ENCODE assay signal across 9 cellular contexts in genomic region chr9:34559616-34560546, GRCh38. TPM values are rescaled to one million over a fixed set of nuclear protein-coding genes. Genes with fewer than 3 reads are reported as not detected.
DNase-seq lines count a peak whose midpoint lies in the region; ATAC-seq and TF ChIP-seq lines count a peak whose summit lies in the region.
"Had no signal": no experiment of that assay in that cellular context is flagged by ENCODE, and none has a peak within 500 bp of the region (broad histone marks: within the 10 kb centered on the region; RNA-seq: fewer than 3 reads in every experiment).

No MANE protein-coding gene starts in this region.

- H3K4me1 Mint-ChIP-seq in T-helper 2 cell treated with Interferon-gamma antibody and Interleukin-4, amounts not matched to agents 5 μg/mL and 100 μg/mL, for 36 hours (ENCODE audit: low read depth) = no peaks in the 10 kb centered on the region

- H4K20me1 ChIP-seq in osteoblast (ENCODE audit: insufficient read depth, low read length) = no peaks in the 10 kb centered on the region

- H3K27me3 Mint-ChIP-seq in T-helper 2 cell treated with Interferon-gamma antibody and Interleukin-4, amounts not matched to agents 5 μg/mL and 100 μg/mL, for 36 hours (ENCODE audit: low read depth) = peaks cover 9% of the 10 kb centered on the region

- peak overlapping the region; percentile 37 for H3K4me2 ChIP-seq in osteoblast (ENCODE audit: insufficient read depth, low read length)

- H3K27ac Mint-ChIP-seq in T-helper 2 cell treated with Interferon-gamma antibody and Interleukin-4, amounts not matched to agents 5 μg/mL and 100 μg/mL, for 36 hours = no peak overlapping the region
- H3K27ac Mint-ChIP-seq: activated T-helper 1 cell treated with anti-CD3 and anti-CD28 coated beads, Interleukin-12 subunit alpha, Interleukin-12 subunit beta, Interleukin-2, Interleukin-4 antibody, amounts not matched to agents 30 ng/mL and 10 ng/mL and 1 ng/mL, durations not matched to agents 14 hours and 24 hours and 36 hours had no signal

- no peaks in the 10 kb centered on the region for H3K9me3 ChIP-seq in SJCRH30 (replicated peaks)
- H3K9me3 ChIP-seq in osteoblast (ENCODE audit: low read depth, low read length) = no peaks in the 10 kb centered on the region

- H3K9me3 Mint-ChIP-seq in T-helper 2 cell treated with Interferon-gamma antibody and Interleukin-4, amounts not matched to agents 5 μg/mL and 100 μg/mL, for 36 hours = no peaks in the 10 kb centered on the region
- H3K9me3 Mint-ChIP-seq: activated T-helper 1 cell treated with anti-CD3 and anti-CD28 coated beads, Interleukin-12 subunit alpha, Interleukin-12 subunit beta, Interleukin-2, Interleukin-4 antibody, amounts not matched to agents 30 ng/mL and 10 ng/mL and 1 ng/mL, durations not matched to agents 14 hours and 24 hours and 36 hours had no signal

- no peaks in the 10 kb centered on the region for H3K36me3 Mint-ChIP-seq in T-helper 2 cell treated with Interferon-gamma antibody and Interleukin-4, amounts not matched to agents 5 μg/mL and 100 μg/mL, for 36 hours (ENCODE audit: low read depth)

- H3K27me3 ChIP-seq in SJCRH30 (no peaks in the 10 kb centered on the region), osteoblast (ENCODE audit: insufficient read depth, low read length) (peaks cover 5% of the 10 kb centered on the region)

- peak overlapping the region; percentile 5 for H2AFZ ChIP-seq in osteoblast (ENCODE audit: low read length)

- H3K27ac ChIP-seq in SJCRH30 (peak overlapping the region; percentile 70), osteoblast (ENCODE audit: low read depth, low read length) (no peak overlapping the region)

- no peak for TF ChIP-seq CTCF in fibroblast of villous mesenchyme (IDR thresholded peaks at IDR 0.05; ENCODE audit: insufficient read depth, low read depth, low read length)
- TF ChIP-seq CTCF in osteoblast (IDR thresholded peaks at IDR 0.05; ENCODE audit: extremely low read depth, low read depth, low read length) = no peak

- H3K4me1 ChIP-seq in SJCRH30 (peaks cover 36% of the 10 kb centered on the region), osteoblast (ENCODE audit: insufficient read depth, low read length) (no peaks in the 10 kb centered on the region)

- ATAC-seq in GM21619 (IDR thresholded peaks at IDR 0.05; ENCODE audit: unreplicated experiment) (no peak), GM18502 (IDR thresholded peaks at IDR 0.05; ENCODE audit: poor library complexity, unreplicated experiment) (no peak)

- H3K36me3 ChIP-seq in SJCRH30 (no peaks in the 10 kb centered on the region), osteoblast (ENCODE audit: insufficient read depth, low read length) (no peaks in the 10 kb centered on the region)

- DNase-seq in EH (ENCODE audit: low read depth) (peak; percentile 71), SJCRH30 (peak; percentile 56 to 63), fibroblast of villous mesenchyme (ENCODE audit: low read depth) (peak; percentile 70), osteoblast (ENCODE audit: insufficient read length, low spot score, missing footprints) (peak; percentile 99), NCI-H1105 (lab: John Stamatoyannopoulos, UW) (no peak)
- no peak for DNase-seq in T-helper 2 cell treated with Interferon-gamma antibody and Interleukin-4, amounts not matched to agents 5 μg/mL and 100 μg/mL, for 36 hours (ENCODE audit: low spot score)

- no peaks in the 10 kb centered on the region for H3K79me2 ChIP-seq in osteoblast (ENCODE audit: insufficient read depth, low read length)

- H3K4me3 ChIP-seq in SJCRH30 = peak overlapping the region; percentile 53
- H3K4me3 ChIP-seq in fibroblast of villous mesenchyme (ENCODE audit: low read depth, low read length) = no peak overlapping the region
- peak overlapping the region; percentile 35 for H3K4me3 ChIP-seq in osteoblast (ENCODE audit: insufficient read depth, low read length)

- H3K4me3 Mint-ChIP-seq in T-helper 2 cell treated with Interferon-gamma antibody and Interleukin-4, amounts not matched to agents 5 μg/mL and 100 μg/mL, for 36 hours = no peak overlapping the region
- H3K4me3 Mint-ChIP-seq: activated T-helper 1 cell treated with anti-CD3 and anti-CD28 coated beads, Interleukin-12 subunit alpha, Interleukin-12 subunit beta, Interleukin-2, Interleukin-4 antibody, amounts not matched to agents 30 ng/mL and 10 ng/mL and 1 ng/mL, durations not matched to agents 14 hours and 24 hours and 36 hours had no signal

RNA-seq across cellular contexts. Expression of gene CNTFR, which starts 29.6 kb away (rescaled TPM):
- total RNA-seq in SJCRH30 (2014; rRNA removed; shearing (Covaris generic)) = 0.20 and 0.24 TPM in 2 replicates
- total RNA-seq in fibroblast of villous mesenchyme = not detected in 2 replicates
- total RNA-seq in osteoblast = under 0.01 TPM in 1 of 2 replicates, not detected in the other
- total RNA-seq: activated T-helper 1 cell treated with anti-CD3 and anti-CD28 coated beads, Interleukin-12 subunit alpha, Interleukin-12 subunit beta, Interleukin-2, Interleukin-4 antibody, amounts not matched to agents 30 ng/mL and 10 ng/mL and 1 ng/mL, durations not matched to agents 14 hours and 24 hours and 36 hours had no signal

RNA-seq across cellular contexts. Expression of gene ENHO, which starts 37.1 kb away (rescaled TPM):
- 0.25 TPM in 1 of 2 replicates, not detected in the other for total RNA-seq in SJCRH30 (2014; rRNA removed; shearing (Covaris generic))
- total RNA-seq in fibroblast of villous mesenchyme (not detected in 2 replicates), osteoblast (under 0.01 and 0.29 TPM in 2 replicates)
- total RNA-seq: activated T-helper 1 cell treated with anti-CD3 and anti-CD28 coated beads, Interleukin-12 subunit alpha, Interleukin-12 subunit beta, Interleukin-2, Interleukin-4 antibody, amounts not matched to agents 30 ng/mL and 10 ng/mL and 1 ng/mL, durations not matched to agents 14 hours and 24 hours and 36 hours had no signal

RNA-seq across cellular contexts. Expression of gene RPP25L, which starts 52.0 kb away (rescaled TPM):
- 13.0 and 19.0 TPM in 2 replicates for total RNA-seq in SJCRH30 (2014; rRNA removed; shearing (Covaris generic))
- 14.7 and 14.8 TPM in 2 replicates for total RNA-seq in fibroblast of villous mesenchyme
- 17.7 and 19.2 TPM in 2 replicates for total RNA-seq in osteoblast

Comparison
In these comparisons a context has a peak if more than half of its experiments do, and no peak if none do; other contexts are left out.
1. DNase-seq: peak in EH (single experiment), SJCRH30 (2 of 2), fibroblast of villous mesenchyme (single experiment) and osteoblast (single experiment); none in T-helper 2 cell treated with Interferon-gamma antibody and Interleukin-4, amounts not matched to agents 5 μg/mL and 100 μg/mL, for 36 hours (single experiment) and NCI-H1105 (single experiment).